Comparison of ENCODE assay signal across 25 cellular contexts in genomic region chr5:178291161-178291561, GRCh38. TPM values are rescaled to one million over a fixed set of nuclear protein-coding genes. Genes with fewer than 3 reads are reported as not detected.
DNase-seq lines count a peak whose midpoint lies in the region; ATAC-seq and TF ChIP-seq lines count a peak whose summit lies in the region.
"Had no signal": no experiment of that assay in that cellular context is flagged by ENCODE, and none has a peak within 500 bp of the region (broad histone marks: within the 10 kb centered on the region; RNA-seq: fewer than 3 reads in every experiment).

No MANE protein-coding gene starts in this region.

- TF ChIP-seq CTCF in left ventricle myocardium inferior (IDR thresholded peaks at IDR 0.05; ENCODE audit: borderline replicate concordance): no peak
- no peak for TF ChIP-seq CTCF in RWPE2 (IDR thresholded peaks at IDR 0.05; ENCODE audit: poor library complexity, severe bottlenecking)
- TF ChIP-seq CTCF in neural crest cell (conservative IDR thresholded peaks at IDR 0.05): no peak
- TF ChIP-seq CTCF in spleen (IDR thresholded peaks at IDR 0.05 in 8 of 11, conservative IDR thresholded peaks at IDR 0.05 in 3 of 11): no peak

- POLR2A ChIA-PET in CD8-positive, alpha-beta memory T cell (lab: Charles Lee): no interaction called here

- H3K27me3 ChIP-seq in left ventricle myocardium inferior (ENCODE audit: low read depth) (peaks cover 59% of the 10 kb centered on the region), RWPE2 (ENCODE audit: insufficient read depth, poor library complexity, severe bottlenecking) (no peaks in the 10 kb centered on the region), spleen (replicated peaks in 1 of 7) (peaks cover 0 to 38% (median 0%) of the 10 kb centered on the region in 7 donors)
- no peaks in the 10 kb centered on the region for H3K27me3 ChIP-seq in CD8-positive, alpha-beta memory T cell (ENCODE audit: insufficient read depth, low read length, poor library complexity, severe bottlenecking)
- H3K27me3 ChIP-seq: BE2C had no signal

- no peak for TF ChIP-seq POLR2A in spleen (IDR thresholded peaks at IDR 0.05)

- H3K27ac ChIP-seq in left ventricle myocardium inferior (replicated peaks) (no peak overlapping the region), RWPE2 (ENCODE audit: poor library complexity, severe bottlenecking) (no peak overlapping the region), spleen (no peak overlapping the region)
- H3K27ac ChIP-seq in CD8-positive, alpha-beta memory T cell (ENCODE audit: low read depth, low read length): no peak overlapping the region
- H3K27ac ChIP-seq: 22Rv1, GM23248 had no signal

- no peaks in the 10 kb centered on the region for H3K36me3 ChIP-seq in left ventricle myocardium inferior
- no peaks in the 10 kb centered on the region for H3K36me3 ChIP-seq in RWPE2 (ENCODE audit: low read depth)
- no peaks in the 10 kb centered on the region for H3K36me3 ChIP-seq in spleen
- no peaks in the 10 kb centered on the region for H3K36me3 ChIP-seq in CD8-positive, alpha-beta memory T cell (ENCODE audit: insufficient read depth, low read length)
- H3K36me3 ChIP-seq: BE2C had no signal

- intact Hi-C loops in Right ventricle myocardium inferior (cut with DNase I) (no loop called here), left ventricle myocardium inferior (cut with micrococcal nuclease) (no loop called here), spleen (cut with DNase I; ENCODE audit: low total_unique reads) (no loop called here)

- H3K27ac Mint-ChIP-seq in neural crest cell (ENCODE audit: unreplicated experiment): peak overlapping the region; percentile 31
- no peak overlapping the region for H3K27ac Mint-ChIP-seq in CD8-positive, alpha-beta memory T cell

- H3K4me3 ChIP-seq in left ventricle myocardium inferior (no peak overlapping the region), RWPE2 (ENCODE audit: severe bottlenecking) (no peak overlapping the region), spleen (no peak overlapping the region)
- no peak overlapping the region for H3K4me3 ChIP-seq in CD8-positive, alpha-beta memory T cell (ENCODE audit: low read length)
- H3K4me3 ChIP-seq: GM23248 had no signal

- H3K4me1 ChIP-seq in left ventricle myocardium inferior (no peaks in the 10 kb centered on the region), RWPE2 (ENCODE audit: insufficient read depth, poor library complexity, severe bottlenecking) (peaks cover 9% of the 10 kb centered on the region), spleen (peaks cover 0 to 4% (median 0%) of the 10 kb centered on the region in 6 donors)
- no peaks in the 10 kb centered on the region for H3K4me1 ChIP-seq in CD8-positive, alpha-beta memory T cell (ENCODE audit: insufficient read depth, low read length)
- H3K4me1 ChIP-seq: BE2C had no signal

- peaks cover 53% of the 10 kb centered on the region for H3K4me1 Mint-ChIP-seq in neural crest cell
- H3K4me1 Mint-ChIP-seq in CD8-positive, alpha-beta memory T cell: no peaks in the 10 kb centered on the region

- 59 to 78% (median 68%) methylated on average over 13 of the region's 13 CpGs for WGBS in spleen, 5 donors

- peak; percentile 18 for DNase-seq in Right ventricle myocardium inferior (ENCODE audit: missing footprints)
- no peak for DNase-seq in left ventricle myocardium inferior
- peak; percentile 43 for DNase-seq in RWPE2 (ENCODE audit: low spot score)
- DNase-seq in neural crest cell (ENCODE audit: low read depth, low spot score): no peak
- peak; percentile 67 for DNase-seq in spleen
- no peak for DNase-seq in CD8-positive, alpha-beta memory T cell
- DNase-seq: ACHN, DMS153, DND-41, GM23248, H7, Karpas-422, NCI-H1092 treated with DMSO at 0.1 percent for 48 hours, NCI-H1436, NCI-H187 treated with DMSO at 0.1 percent for 48 hours, NCI-H2171 treated with DMSO at 0.1 percent for 48 hours, NCI-H345, NCI-H524, NCI-H748 treated with DMSO at 0.1 percent for 48 hours, PC-3, SHP77 had no signal

- peaks cover 3% of the 10 kb centered on the region for H3K27me3 Mint-ChIP-seq in neural crest cell (ENCODE audit: low read depth)
- peaks cover 14 to 25% of the 10 kb centered on the region in 2 donors for H3K27me3 Mint-ChIP-seq in CD8-positive, alpha-beta memory T cell

- no peak for ATAC-seq in Right ventricle myocardium inferior
- ATAC-seq in RWPE2 (ENCODE audit: low read depth): no peak
- no peak for ATAC-seq in HG02973 (IDR thresholded peaks at IDR 0.05; ENCODE audit: unreplicated experiment)
- ATAC-seq in GM21825 (IDR thresholded peaks at IDR 0.05; ENCODE audit: unreplicated experiment): no peak
- ATAC-seq: PC-3 had no signal

- H3K4me3 Mint-ChIP-seq in neural crest cell: no peak overlapping the region
- H3K4me3 Mint-ChIP-seq in CD8-positive, alpha-beta memory T cell: no peak overlapping the region

- H3K36me3 Mint-ChIP-seq in neural crest cell (ENCODE audit: low read depth): peaks cover 2% of the 10 kb centered on the region
- no peaks in the 10 kb centered on the region for H3K36me3 Mint-ChIP-seq in CD8-positive, alpha-beta memory T cell

- H3K9me3 ChIP-seq in left ventricle myocardium inferior (replicated peaks) (peaks cover 4% of the 10 kb centered on the region), RWPE2 (ENCODE audit: severe bottlenecking) (no peaks in the 10 kb centered on the region), spleen (peaks cover 0 to 4% (median 0%) of the 10 kb centered on the region in 8 donors)
- no peaks in the 10 kb centered on the region for H3K9me3 ChIP-seq in CD8-positive, alpha-beta memory T cell (ENCODE audit: low read length)
- H3K9me3 ChIP-seq: BE2C had no signal

- peaks cover 5% of the 10 kb centered on the region for H3K9me3 Mint-ChIP-seq in neural crest cell
- peaks cover 0 to 3% (median 0%) of the 10 kb centered on the region in 5 donors for H3K9me3 Mint-ChIP-seq in CD8-positive, alpha-beta memory T cell

- CTCF ChIA-PET in CD8-positive, alpha-beta memory T cell (lab: Charles Lee): no interaction called here

RNA-seq across cellular contexts. Expression of gene PHYKPL, which starts 58.6 kb away (rescaled TPM):
- total RNA-seq in Right ventricle myocardium inferior (34.5 TPM), left ventricle myocardium inferior (34.0 TPM), neural crest cell (53.9 and 55.7 TPM in 2 replicates), spleen (100 to 1,000 TPM in 6 of 7 donors, 10 to 100 TPM in 1; 91.8 to 209 (median 132) TPM)
- 10 to 100 TPM; 46.9 to 82.7 (median 74.5) TPM for polyA plus RNA-seq in spleen
- total RNA-seq in CD8-positive, alpha-beta memory T cell: 10 to 100 TPM; 57.8 to 61.1 TPM
- polyA plus RNA-seq in CD8-positive, alpha-beta memory T cell: 41.6 TPM

Comparison
In these comparisons a context has a peak if more than half of its experiments do, and no peak if none do; other contexts are left out.
1. DNase-seq: peak in Right ventricle myocardium inferior (single experiment), RWPE2 (single experiment) and spleen (single experiment); none in left ventricle myocardium inferior (single experiment), neural crest cell (single experiment) and CD8-positive, alpha-beta memory T cell (0 of 5).